ENCODE assay signal across 8 cellular contexts in the genomic region with DNA sequence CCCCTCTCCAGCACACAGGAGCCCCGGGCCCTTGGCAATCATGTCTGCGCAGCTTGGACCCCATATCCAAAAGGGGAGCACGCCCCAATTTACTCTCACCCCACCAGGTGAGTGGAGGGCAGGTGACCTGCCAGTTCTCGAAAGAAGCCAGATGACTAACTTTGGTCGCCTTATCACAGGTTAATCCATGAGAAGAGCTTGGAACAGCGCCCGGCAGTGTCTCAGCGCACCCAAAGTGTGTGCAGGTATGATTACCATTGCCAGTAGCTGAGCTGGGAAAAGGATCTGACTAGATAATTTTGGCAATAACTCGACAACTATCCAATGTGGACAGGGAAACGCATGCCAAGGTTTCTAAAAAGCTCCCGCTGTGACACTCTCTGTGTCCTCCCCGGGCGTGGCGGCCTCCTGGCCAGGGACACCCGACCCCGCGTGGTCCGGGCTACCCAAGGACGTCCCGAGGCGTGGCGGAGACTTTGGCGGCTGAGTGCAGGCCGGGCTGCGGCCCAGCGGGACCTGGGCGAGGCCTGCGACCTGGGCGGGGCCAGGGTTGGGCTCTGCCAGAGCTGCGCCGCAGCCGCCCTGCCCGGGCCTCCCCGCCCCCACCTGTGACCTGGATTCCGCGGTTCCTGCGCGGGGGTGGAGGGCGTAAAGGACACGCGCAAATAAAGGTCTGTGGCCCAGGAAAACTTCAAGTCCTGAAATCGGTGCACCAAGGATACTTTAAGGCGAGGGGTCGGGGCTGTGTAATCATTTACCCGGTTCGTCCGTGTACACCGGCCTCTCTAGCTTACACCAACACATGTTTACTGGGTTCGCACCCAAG. TPM values are rescaled to one million over a fixed set of nuclear protein-coding genes. Genes with fewer than 3 reads are reported as not detected.
DNase-seq lines count a peak whose midpoint lies in the region; ATAC-seq, FAIRE-seq and TF ChIP-seq lines count a peak whose summit lies in the region.

No MANE protein-coding gene starts in this region.

- no peaks in the 10 kb centered on the region for H3K27me3 ChIP-seq in Peyer's patch

- H3K36me3 ChIP-seq in Peyer's patch (no peaks in the 10 kb centered on the region), kidney (ENCODE audit: control insufficient read depth in 1 of 2, insufficient read depth in 2 of 2, low read length in 2 of 2) (no peaks in the 10 kb centered on the region)

- no peak for FAIRE-seq in kidney (lab: Jason Lieb, UNC)

- H3K4me3 ChIP-seq in Peyer's patch (peak overlapping the region; percentile 39 to 55 (median 50)), kidney (ENCODE audit: low read length in 2 of 2) (peak overlapping the region; percentile 59 to 68)

- H3K27ac ChIP-seq in 22Rv1 (peak overlapping the region; percentile 72), Peyer's patch (peak overlapping the region; percentile 55 to 86 (median 72)), kidney (ENCODE audit: low read depth in 2 of 2, low read length in 2 of 2) (peak overlapping the region; percentile 52 to 76)

- peaks cover 0 to 5% (median 0%) of the 10 kb centered on the region in 4 donors for H3K4me1 ChIP-seq in Peyer's patch
- H3K4me1 ChIP-seq in kidney (ENCODE audit: control insufficient read depth in 1 of 2, insufficient read depth in 1 of 2, low read depth in 1 of 2, low read length in 2 of 2): peaks cover 6% of the 10 kb centered on the region in 2 donors

- no peaks in the 10 kb centered on the region for H3K9me3 ChIP-seq in Peyer's patch
- no peaks in the 10 kb centered on the region for H3K9me3 ChIP-seq in kidney (ENCODE audit: control insufficient read depth in 1 of 2, low read length in 2 of 2)

- TF ChIP-seq POLR2A in Peyer's patch (IDR thresholded peaks at IDR 0.05): no peak

- peak; percentile 46 for ATAC-seq in GM19395 (IDR thresholded peaks at IDR 0.05; ENCODE audit: unreplicated experiment)
- no peak for ATAC-seq in GM18907 (IDR thresholded peaks at IDR 0.05; ENCODE audit: unreplicated experiment)
- ATAC-seq in GM18502 (IDR thresholded peaks at IDR 0.05; ENCODE audit: poor library complexity, unreplicated experiment): no peak

- DNase-seq in Peyer's patch (peak; percentile 56 to 93 (median 89)), kidney (peak; percentile 92)
- peak; percentile 42 for DNase-seq in central memory CD4-positive, alpha-beta T cell
- DNase-seq in stimulated activated CD4-positive, alpha-beta T cell treated with anti-CD3 and anti-CD28 coated beads, Interleukin-1b, Interleukin-23, amount 100 ng/mL, for 48 hours: peak; percentile 9

- intact Hi-C loops in kidney (cut with DNase I): no loop called here

- H3K9ac ChIP-seq in kidney (ENCODE audit: low read length in 2 of 2): peak overlapping the region; percentile 46 to 57

- TF ChIP-seq CTCF in 22Rv1 (IDR thresholded peaks at IDR 0.05): no peak
- no peak for TF ChIP-seq CTCF in Peyer's patch (IDR thresholded peaks at IDR 0.05)
- no peak for TF ChIP-seq CTCF in kidney (IDR thresholded peaks at IDR 0.05; ENCODE audit: borderline replicate concordance, extremely low read depth, insufficient read depth)

RNA-seq across cellular contexts. Expression of gene WAPL, which starts 13.7 kb away (rescaled TPM):
- total RNA-seq in Peyer's patch (10 to 100 TPM; 32.4 to 49.5 (median 45.1) TPM), kidney (34.7 TPM)
- 17.6 TPM for polyA plus RNA-seq in kidney (ENCODE audit: insufficient read depth, low read depth, low replicate concordance)

Comparison
In these comparisons a context has a peak if more than half of its experiments do, and no peak if none do; other contexts are left out.
1. DNase-seq: peak in every context shown above with its lines; median percentile 92 in kidney; 89 in Peyer's patch; 42 in central memory CD4-positive, alpha-beta T cell; 9 in stimulated activated CD4-positive, alpha-beta T cell treated with anti-CD3 and anti-CD28 coated beads, Interleukin-1b, Interleukin-23, amount 100 ng/mL, for 48 hours.